Comparison of ENCODE assay signal across 7 cellular contexts in the genomic region with DNA sequence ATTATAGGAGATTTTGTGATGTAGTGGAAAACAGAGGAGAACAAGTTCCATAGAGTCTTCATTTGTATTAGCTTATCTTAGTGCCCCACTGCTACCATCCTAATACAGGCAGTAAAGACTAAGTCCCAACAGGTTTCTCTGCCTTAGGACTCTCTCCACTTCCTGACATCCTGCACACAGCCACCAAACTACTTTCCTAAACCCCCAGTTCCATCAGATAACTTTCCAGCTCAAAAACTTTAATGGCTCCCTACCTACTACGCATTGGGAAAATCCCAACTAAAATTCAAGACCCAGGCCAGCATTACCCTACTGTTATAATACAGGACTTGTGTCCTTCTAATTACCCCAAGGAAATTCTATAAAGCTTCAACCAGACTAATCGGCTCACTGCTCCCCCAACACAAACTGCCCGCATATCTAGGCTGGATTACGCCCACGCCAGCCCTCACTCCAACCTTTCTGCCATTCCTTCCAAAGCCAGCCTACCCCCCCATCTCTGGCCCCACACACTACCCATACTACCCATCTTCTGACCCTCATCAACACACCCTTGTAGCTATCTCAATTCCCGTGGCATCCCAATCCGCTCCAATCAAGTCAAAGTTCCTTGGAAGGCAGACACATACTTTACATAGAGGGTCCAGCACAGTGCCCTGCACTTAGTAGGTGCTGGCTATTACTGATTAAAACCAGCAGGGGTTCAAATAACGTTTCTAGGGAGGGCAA. TPM values are rescaled to one million over a fixed set of nuclear protein-coding genes. Genes with fewer than 3 reads are reported as not detected.
DNase-seq lines count a peak whose midpoint lies in the region; ATAC-seq and TF ChIP-seq lines count a peak whose summit lies in the region.

No MANE protein-coding gene starts in this region.

- H3K9me3 ChIP-seq in HEK293 (ENCODE audit: control insufficient read depth, insufficient read depth, low read depth, low read length) (no peaks in the 10 kb centered on the region), T-helper 17 cell (ENCODE audit: control insufficient read depth, low read length, poor library complexity, severe bottlenecking) (no peaks in the 10 kb centered on the region), gastroesophageal sphincter (no peaks in the 10 kb centered on the region)

- ATAC-seq in T-helper 17 cell (no peak), gastroesophageal sphincter (no peak), sciatic nerve (no peak), GM21576 (IDR thresholded peaks at IDR 0.05; ENCODE audit: unreplicated experiment) (no peak)
- no peak for ATAC-seq in stimulated activated effector memory CD8-positive, alpha-beta T cell treated with anti-CD3 and anti-CD28 coated beads, Interleukin-12 subunit alpha, Interleukin-12 subunit beta, amount 100 ng/mL, for 72 hours

- H3K27ac ChIP-seq in HEK293 (ENCODE audit: extremely low read depth, low read depth, low read length) (peak overlapping the region; percentile 95), gastroesophageal sphincter (peak overlapping the region in 3 of 4 donors; percentile 92 to 96 (median 93))

- H3K27me3 Mint-ChIP-seq in T-helper 17 cell: no peaks in the 10 kb centered on the region

- TF ChIP-seq CTCF in HEK293 (tag by site-specific recombination; IDR thresholded peaks at IDR 0.05) (peak; percentile 10; the same call in 1 of the 2 replicates), gastroesophageal sphincter (IDR thresholded peaks at IDR 0.05) (no peak)

- H3K4me1 ChIP-seq in HEK293 (ENCODE audit: control insufficient read depth, insufficient read depth, low read length) (peaks cover 16% of the 10 kb centered on the region), gastroesophageal sphincter (peaks cover 0 to 45% (median 9%) of the 10 kb centered on the region in 3 donors)

- DNase-seq in T-helper 17 cell (no peak), sciatic nerve (ENCODE audit: low spot score) (no peak), H4 (ENCODE audit: low spot score) (no peak)
- DNase-seq in stimulated activated effector memory CD8-positive, alpha-beta T cell treated with anti-CD3 and anti-CD28 coated beads, Interleukin-12 subunit alpha, Interleukin-12 subunit beta, amount 100 ng/mL, for 72 hours (ENCODE audit: low spot score in 2 of 2): no peak

- TF ChIP-seq EP300 in gastroesophageal sphincter (IDR thresholded peaks at IDR 0.05): no peak

- peak overlapping the region; percentile 84 for H3K4me3 Mint-ChIP-seq in T-helper 17 cell
- H3K4me3 Mint-ChIP-seq in stimulated activated effector memory CD8-positive, alpha-beta T cell treated with anti-CD3 and anti-CD28 coated beads, Interleukin-12 subunit alpha, Interleukin-12 subunit beta, amount 100 ng/mL, for 72 hours: peak overlapping the region; percentile 65

- peak overlapping the region; percentile 90 for H3K27ac Mint-ChIP-seq in T-helper 17 cell
- H3K27ac Mint-ChIP-seq in stimulated activated effector memory CD8-positive, alpha-beta T cell treated with anti-CD3 and anti-CD28 coated beads, Interleukin-12 subunit alpha, Interleukin-12 subunit beta, amount 100 ng/mL, for 72 hours: peak overlapping the region; percentile 78

- peak overlapping the region; percentile 84 for H3K4me3 ChIP-seq in HEK293 (ENCODE audit: low read depth, low read length)
- peak overlapping the region; percentile 81 to 89 for H3K4me3 ChIP-seq in gastroesophageal sphincter

- H3K36me3 ChIP-seq in HEK293 (ENCODE audit: control insufficient read depth in 2 of 2, insufficient read depth in 1 of 2, low read length in 2 of 2): peaks cover 3 to 5% of the 10 kb centered on the region in 2 experiments; a peak in 2 of 3 replicates
- peaks cover 0 to 7% of the 10 kb centered on the region in 2 donors for H3K36me3 ChIP-seq in gastroesophageal sphincter

- no peaks in the 10 kb centered on the region for H3K36me3 Mint-ChIP-seq in T-helper 17 cell (ENCODE audit: low read depth)
- peaks cover 6% of the 10 kb centered on the region for H3K36me3 Mint-ChIP-seq in stimulated activated effector memory CD8-positive, alpha-beta T cell treated with anti-CD3 and anti-CD28 coated beads, Interleukin-12 subunit alpha, Interleukin-12 subunit beta, amount 100 ng/mL, for 72 hours

- intact Hi-C loops in sciatic nerve (cut with DNase I): loop anchor here (5.0 kb wide), 1 partner anchor 55 kb away; no protein-coding TSS in a partner anchor

- 20 to 58% methylated on average over 2 to 7 of the region's 8 CpGs for WGBS in gastroesophageal sphincter (ENCODE audit: low coverage in 1 of 2), 2 donors

- H3K9me3 Mint-ChIP-seq in stimulated activated effector memory CD8-positive, alpha-beta T cell treated with anti-CD3 and anti-CD28 coated beads, Interleukin-12 subunit alpha, Interleukin-12 subunit beta, amount 100 ng/mL, for 72 hours: no peaks in the 10 kb centered on the region

- H3K4me1 Mint-ChIP-seq in T-helper 17 cell: peaks cover 35% of the 10 kb centered on the region
- peaks cover 38% of the 10 kb centered on the region for H3K4me1 Mint-ChIP-seq in stimulated activated effector memory CD8-positive, alpha-beta T cell treated with anti-CD3 and anti-CD28 coated beads, Interleukin-12 subunit alpha, Interleukin-12 subunit beta, amount 100 ng/mL, for 72 hours

- no peak for TF ChIP-seq POLR2A in gastroesophageal sphincter (IDR thresholded peaks at IDR 0.05)

- CTCF ChIA-PET in HEK293 (lab: Yijun Ruan, JAX): interaction anchor here (0.6 to 6.7 kb wide), 4 partner anchors 21 to 69 kb away, joined by 3 to 71 read pairs (median 3); no protein-coding TSS in a partner anchor

- POLR2A ChIA-PET in HEK293 (lab: Yijun Ruan, JAX): interaction anchor here (1.6 to 2.6 kb wide), 3 partner anchors 19 to 118 kb away, joined by 5 to 13 read pairs (median 5); a partner anchor contains a TSS

- H3K27me3 ChIP-seq in gastroesophageal sphincter: no peaks in the 10 kb centered on the region

TF ChIP-seq in HEK293, 187 proteins besides CTCF, POLR2A, EP300 and RAD21 (continues in another document):
- TF ChIP-seq, protein P1, sequence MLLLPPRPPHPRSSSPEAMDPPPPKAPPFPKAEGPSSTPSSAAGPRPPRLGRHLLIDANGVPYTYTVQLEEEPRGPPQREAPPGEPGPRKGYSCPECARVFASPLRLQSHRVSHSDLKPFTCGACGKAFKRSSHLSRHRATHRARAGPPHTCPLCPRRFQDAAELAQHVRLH (tag by site-specific recombination; IDR thresholded peaks at IDR 0.05): peak; percentile 83
- TF ChIP-seq ZNF626 (tag by site-specific recombination; IDR thresholded peaks at IDR 0.05) (no peak), GLIS2 (tag by site-specific recombination; IDR thresholded peaks at IDR 0.05) (peak; percentile 22), ZNF335 (tag by site-specific recombination; conservative IDR thresholded peaks at IDR 0.05) (0 out of 2 replicates have a peak, but pooled peaks have one; percentile 27), PRDM1 (tag by site-specific recombination; IDR thresholded peaks at IDR 0.05) (peak; percentile 88), ZNF600 (tag by site-specific recombination; IDR thresholded peaks at IDR 0.05) (peak; percentile 80), EGR2 (tag by site-specific recombination; IDR thresholded peaks at IDR 0.05; ENCODE audit: low read depth) (peak; percentile 87), ZBTB17 (tag by site-specific recombination; IDR thresholded peaks at IDR 0.05) (peak; percentile 74), ZNF121 (tag by site-specific recombination; IDR thresholded peaks at IDR 0.05) (0 out of 2 replicates have a peak, but pooled peaks have one; percentile 19), SCRT1 (tag by site-specific recombination; IDR thresholded peaks at IDR 0.05; ENCODE audit: borderline replicate concordance) (peak; percentile 55; the same call in 1 of the 2 replicates), FEZF1 (tag by site-specific recombination; IDR thresholded peaks at IDR 0.05) (no peak), ZNF354C (tag by site-specific recombination; IDR thresholded peaks at IDR 0.05; ENCODE audit: borderline replicate concordance, low read depth) (no peak), ZNF792 (tag by site-specific recombination; IDR thresholded peaks at IDR 0.05) (no peak)
- TF ChIP-seq, protein P2, sequence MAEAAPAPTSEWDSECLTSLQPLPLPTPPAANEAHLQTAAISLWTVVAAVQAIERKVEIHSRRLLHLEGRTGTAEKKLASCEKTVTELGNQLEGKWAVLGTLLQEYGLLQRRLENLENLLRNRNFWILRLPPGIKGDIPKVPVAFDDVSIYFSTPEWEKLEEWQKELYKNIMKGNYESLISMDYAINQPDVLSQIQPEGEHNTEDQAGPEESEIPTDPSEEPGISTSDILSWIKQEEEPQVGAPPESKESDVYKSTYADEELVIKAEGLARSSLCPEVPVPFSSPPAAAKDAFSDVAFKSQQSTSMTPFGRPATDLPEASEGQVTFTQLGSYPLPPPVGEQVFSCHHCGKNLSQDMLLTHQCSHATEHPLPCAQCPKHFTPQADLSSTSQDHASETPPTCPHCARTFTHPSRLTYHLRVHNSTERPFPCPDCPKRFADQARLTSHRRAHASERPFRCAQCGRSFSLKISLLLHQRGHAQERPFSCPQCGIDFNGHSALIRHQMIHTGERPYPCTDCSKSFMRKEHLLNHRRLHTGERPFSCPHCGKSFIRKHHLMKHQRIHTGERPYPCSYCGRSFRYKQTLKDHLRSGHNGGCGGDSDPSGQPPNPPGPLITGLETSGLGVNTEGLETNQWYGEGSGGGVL (tag by site-specific recombination; IDR thresholded peaks at IDR 0.05): peak; percentile 77
- TF ChIP-seq, protein P3, sequence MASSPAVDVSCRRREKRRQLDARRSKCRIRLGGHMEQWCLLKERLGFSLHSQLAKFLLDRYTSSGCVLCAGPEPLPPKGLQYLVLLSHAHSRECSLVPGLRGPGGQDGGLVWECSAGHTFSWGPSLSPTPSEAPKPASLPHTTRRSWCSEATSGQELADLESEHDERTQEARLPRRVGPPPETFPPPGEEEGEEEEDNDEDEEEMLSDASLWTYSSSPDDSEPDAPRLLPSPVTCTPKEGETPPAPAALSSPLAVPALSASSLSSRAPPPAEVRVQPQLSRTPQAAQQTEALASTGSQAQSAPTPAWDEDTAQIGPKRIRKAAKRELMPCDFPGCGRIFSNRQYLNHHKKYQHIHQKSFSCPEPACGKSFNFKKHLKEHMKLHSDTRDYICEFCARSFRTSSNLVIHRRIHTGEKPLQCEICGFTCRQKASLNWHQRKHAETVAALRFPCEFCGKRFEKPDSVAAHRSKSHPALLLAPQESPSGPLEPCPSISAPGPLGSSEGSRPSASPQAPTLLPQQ (tag by site-specific recombination; IDR thresholded peaks at IDR 0.05): peak; percentile 87

RNA-seq across cellular contexts. Expression of a gene that starts 1.4 kb away (rescaled TPM):
- total RNA-seq in T-helper 17 cell (10 to 100 TPM; 28.0 to 32.4 TPM), gastroesophageal sphincter (10 to 100 TPM; 27.7 to 47.3 (median 41.2) TPM), sciatic nerve (34.8 TPM)
- 37.5 and 45.8 TPM in 2 replicates for total RNA-seq in H4 (2014; rRNA removed; shearing (Covaris generic))

RNA-seq across cellular contexts. Expression of a gene that starts 20.4 kb away (rescaled TPM):
- total RNA-seq in T-helper 17 cell (1 to 10 TPM; 1.0 to 1.3 TPM), gastroesophageal sphincter (1 to 10 TPM in 1 of 4 donors, under 1 TPM in 3; 0.27 to 1.6 (median 0.44) TPM), sciatic nerve (0.89 TPM)
- 37.5 and 42.6 TPM in 2 replicates for total RNA-seq in H4 (2014; rRNA removed; shearing (Covaris generic))

Comparison
In these comparisons a context has a peak if more than half of its experiments do, and no peak if none do; other contexts are left out.
1. RNA of a gene that starts 20.4 kb away (total RNA-seq): 37.5 to 42.6 TPM in H4; 1.0 to 1.3 TPM in T-helper 17 cell, 0.89 TPM in sciatic nerve (single experiment) and 0.27 to 1.6 TPM in gastroesophageal sphincter; every median in the first group is over 10 times any median in the second.